ENCODE assay signal across 1 cellular context in the genomic region with DNA sequence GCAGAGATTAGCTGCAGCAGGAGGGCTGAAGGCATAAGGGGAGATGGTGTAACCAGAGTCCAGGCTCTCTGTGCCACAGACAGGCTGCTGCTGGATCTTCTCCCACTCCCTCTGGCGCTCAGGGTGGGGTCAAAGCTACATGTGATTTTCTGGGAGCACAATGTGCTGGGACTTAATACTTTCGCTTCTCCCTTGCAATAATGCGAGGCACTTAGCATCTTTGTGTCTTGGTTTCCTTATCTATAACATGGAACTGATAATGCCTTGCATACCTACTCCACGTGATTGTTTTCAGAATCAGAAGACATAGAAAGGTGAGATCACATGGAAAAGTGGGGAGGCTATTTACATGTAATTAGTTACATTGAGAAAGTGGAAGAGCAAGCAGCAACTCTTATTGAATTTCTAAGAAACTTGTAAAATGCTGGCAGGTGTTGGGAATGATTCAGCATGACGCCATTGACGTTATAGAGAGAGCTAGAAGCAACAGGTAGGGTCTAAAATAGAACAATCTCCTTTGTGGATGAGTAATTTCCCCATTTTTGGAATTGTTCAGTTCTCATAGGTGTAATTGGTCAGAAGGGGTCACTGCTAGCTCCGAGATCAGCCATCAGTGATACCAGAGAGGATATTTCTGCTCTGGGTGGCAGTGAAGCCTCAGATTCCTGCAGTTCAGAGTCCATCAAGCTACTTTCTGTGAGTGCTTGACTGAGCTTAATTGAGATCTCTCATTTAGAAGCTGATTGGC.
TF ChIP-seq lines count a peak whose summit lies in the region.

No MANE protein-coding gene starts in this region.

TF ChIP-seq in GM23338, 12 proteins besides CTCF, POLR2A, EP300 and RAD21 (continued from another document):
- TF ChIP-seq, protein P1, sequence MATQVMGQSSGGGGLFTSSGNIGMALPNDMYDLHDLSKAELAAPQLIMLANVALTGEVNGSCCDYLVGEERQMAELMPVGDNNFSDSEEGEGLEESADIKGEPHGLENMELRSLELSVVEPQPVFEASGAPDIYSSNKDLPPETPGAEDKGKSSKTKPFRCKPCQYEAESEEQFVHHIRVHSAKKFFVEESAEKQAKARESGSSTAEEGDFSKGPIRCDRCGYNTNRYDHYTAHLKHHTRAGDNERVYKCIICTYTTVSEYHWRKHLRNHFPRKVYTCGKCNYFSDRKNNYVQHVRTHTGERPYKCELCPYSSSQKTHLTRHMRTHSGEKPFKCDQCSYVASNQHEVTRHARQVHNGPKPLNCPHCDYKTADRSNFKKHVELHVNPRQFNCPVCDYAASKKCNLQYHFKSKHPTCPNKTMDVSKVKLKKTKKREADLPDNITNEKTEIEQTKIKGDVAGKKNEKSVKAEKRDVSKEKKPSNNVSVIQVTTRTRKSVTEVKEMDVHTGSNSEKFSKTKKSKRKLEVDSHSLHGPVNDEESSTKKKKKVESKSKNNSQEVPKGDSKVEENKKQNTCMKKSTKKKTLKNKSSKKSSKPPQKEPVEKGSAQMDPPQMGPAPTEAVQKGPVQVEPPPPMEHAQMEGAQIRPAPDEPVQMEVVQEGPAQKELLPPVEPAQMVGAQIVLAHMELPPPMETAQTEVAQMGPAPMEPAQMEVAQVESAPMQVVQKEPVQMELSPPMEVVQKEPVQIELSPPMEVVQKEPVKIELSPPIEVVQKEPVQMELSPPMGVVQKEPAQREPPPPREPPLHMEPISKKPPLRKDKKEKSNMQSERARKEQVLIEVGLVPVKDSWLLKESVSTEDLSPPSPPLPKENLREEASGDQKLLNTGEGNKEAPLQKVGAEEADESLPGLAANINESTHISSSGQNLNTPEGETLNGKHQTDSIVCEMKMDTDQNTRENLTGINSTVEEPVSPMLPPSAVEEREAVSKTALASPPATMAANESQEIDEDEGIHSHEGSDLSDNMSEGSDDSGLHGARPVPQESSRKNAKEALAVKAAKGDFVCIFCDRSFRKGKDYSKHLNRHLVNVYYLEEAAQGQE (IDR thresholded peaks at IDR 0.05; ENCODE audit: unreplicated experiment): no peak
